8 cellular contexts compared by ENCODE assay signal in genomic region chrX:48918644-48919340, GRCh38. TPM values are rescaled to one million over a fixed set of nuclear protein-coding genes. Genes with fewer than 3 reads are reported as not detected.
DNase-seq lines count a peak whose midpoint lies in the region; ATAC-seq and TF ChIP-seq lines count a peak whose summit lies in the region.

TSS of gene PIM2 (minus strand) at chrX:48919024. CDS start at chrX:48918834, 190 bp downstream.

- H3K9me2 ChIP-seq in OCI-LY7 (ENCODE audit: insufficient read depth, low read length): no peaks in the 10 kb centered on the region

- H3K9me3 ChIP-seq in OCI-LY7 (ENCODE audit: low read length): no peaks in the 10 kb centered on the region
- no peaks in the 10 kb centered on the region for H3K9me3 ChIP-seq in mucosa of descending colon

- peak within 1 kb of the TSS; percentile 93 to 100 (median 94) for H3K4me3 Mint-ChIP-seq in IgD-negative memory B cell

- H3K4me3 ChIP-seq in OCI-LY7 (ENCODE audit: low read depth, low read length, poor library complexity, severe bottlenecking): peak within 1 kb of the TSS; percentile 99
- H3K4me3 ChIP-seq in epithelial cell of esophagus (ENCODE audit: low read length): peak within 1 kb of the TSS; percentile 61
- peak within 1 kb of the TSS; percentile 38 for H3K4me3 ChIP-seq in mucosa of descending colon

- no peak within 1 kb of the TSS for H2AFZ ChIP-seq in OCI-LY7 (ENCODE audit: low read length)

- peaks cover 57% of the 10 kb centered on the region for H3K4me1 ChIP-seq in OCI-LY7 (ENCODE audit: insufficient read depth, low read length, poor library complexity, severe bottlenecking)
- no peaks in the 10 kb centered on the region for H3K4me1 ChIP-seq in mucosa of descending colon (ENCODE audit: low read depth)

- DNase-seq in DMS 273 (lab: John Stamatoyannopoulos, UW; ENCODE audit: unreplicated experiment) (peak; percentile 98), OCI-LY7 (ENCODE audit: low spot score) (peak; percentile 95), epithelial cell of esophagus (ENCODE audit: low read depth) (peak; percentile 92), mucosa of descending colon (peak; percentile 91 to 96 (median 93))
- peak; percentile 90 for DNase-seq in activated CD8-positive, alpha-beta memory T cell treated with anti-CD3 and anti-CD28 coated beads, Interleukin-2, amount 50 U/mL, for 48 hours
- DNase-seq in stimulated activated CD8-positive, alpha-beta memory T cell treated with anti-CD3 and anti-CD28 coated beads, Interleukin-4, amount 100 ng/mL, for 24 hours (ENCODE audit: low read depth): peak; percentile 80

- peak; percentile 70 for ATAC-seq in GM21529 (IDR thresholded peaks at IDR 0.05; ENCODE audit: unreplicated experiment)
- ATAC-seq in mucosa of descending colon: peak; percentile 87

- CTCF ChIA-PET in OCI-LY7 (lab: Charles Lee; ENCODE audit: unreplicated experiment): no interaction called here

- peak within 1 kb of the TSS; percentile 75 for H3K4me2 ChIP-seq in OCI-LY7 (ENCODE audit: low read length)

- H4K20me1 ChIP-seq in OCI-LY7 (ENCODE audit: insufficient read depth, low read length): peaks cover 19% of the 10 kb centered on the region

- peak within 1 kb of the TSS; percentile 96 to 99 (median 98) for H3K27ac Mint-ChIP-seq in IgD-negative memory B cell

- H3K79me2 ChIP-seq in OCI-LY7 (ENCODE audit: insufficient read depth, low read depth, low read length): peaks cover 43% of the 10 kb centered on the region

- peaks cover 0 to 3% (median 0%) of the 10 kb centered on the region in 3 donors for H3K9me3 Mint-ChIP-seq in IgD-negative memory B cell

- H3K36me3 Mint-ChIP-seq in IgD-negative memory B cell: peaks cover 7% of the 10 kb centered on the region

- peaks cover 4% of the 10 kb centered on the region for H3K27me3 Mint-ChIP-seq in IgD-negative memory B cell

- H3K36me3 ChIP-seq in OCI-LY7 (ENCODE audit: insufficient read depth, low read length) (peaks cover 64% of the 10 kb centered on the region), mucosa of descending colon (ENCODE audit: low read depth) (no peaks in the 10 kb centered on the region)

- intact Hi-C loops in OCI-LY7 (cut with micrococcal nuclease; ENCODE audit: unreplicated experiment): loop anchor here (2.0 to 5.0 kb wide), 2 partner anchors 39 to 124 kb away; partner anchors contain the start of genes OTUD5 and TFE3
- intact Hi-C loops in mucosa of descending colon (cut with DNase I, micrococcal nuclease): no loop called here

- BruUV-seq in OCI-LY7 (replicated peaks; lab: Mats Ljungman, UMichigan): no TSS peak

- H3K27ac ChIP-seq in OCI-LY7 (ENCODE audit: low read depth, low read length, poor library complexity, severe bottlenecking): peak within 1 kb of the TSS; percentile 80

- POLR2A ChIA-PET in OCI-LY7 (lab: Charles Lee): no interaction called here

- TF ChIP-seq CTCF in OCI-LY7 (conservative IDR thresholded peaks at IDR 0.05; ENCODE audit: low read length): 0 out of 2 replicates have a peak, but pooled peaks have one; percentile 31
- no peak for TF ChIP-seq CTCF in epithelial cell of esophagus (IDR thresholded peaks at IDR 0.05; ENCODE audit: insufficient read depth, low read depth, low read length, missing control alignments)
- TF ChIP-seq CTCF in mucosa of descending colon (IDR thresholded peaks at IDR 0.05): no peak

- peaks cover 5 to 33% (median 20%) of the 10 kb centered on the region in 3 donors for H3K4me1 Mint-ChIP-seq in IgD-negative memory B cell

RNA-seq across cellular contexts. Expression of gene PIM2, which starts in this region (rescaled TPM):
- 216 TPM for polyA plus RNA-seq in IgD-negative memory B cell
- 41.7 and 60.3 TPM in 2 replicates for total RNA-seq in OCI-LY7 (2014; rRNA removed; shearing (Covaris generic))
- 146 and 148 TPM in 2 replicates for total RNA-seq in OCI-LY7 (2022)
- 10 to 100 TPM; 10.5 to 30.0 (median 20.5) TPM for total RNA-seq in mucosa of descending colon

Comparison
In these comparisons a context has a peak if more than half of its experiments do, and no peak if none do; other contexts are left out.
1. Peak in every context shown above with its lines: DNase-seq, ATAC-seq, H3K4me3 ChIP-seq and H3K27ac ChIP-seq.
2. H3K4me3 ChIP-seq: peak in every context shown above with its lines; median percentile 99 in OCI-LY7; 61 in epithelial cell of esophagus; 38 in mucosa of descending colon.